ENCODE assay signal across 14 cellular contexts in genomic region chr11:78227906-78228305, GRCh38. TPM values are rescaled to one million over a fixed set of nuclear protein-coding genes. Genes with fewer than 3 reads are reported as not detected.
DNase-seq lines count a peak whose midpoint lies in the region; ATAC-seq and TF ChIP-seq lines count a peak whose summit lies in the region.
"Had no signal": no experiment of that assay in that cellular context is flagged by ENCODE, and none has a peak within 500 bp of the region (broad histone marks: within the 10 kb centered on the region; RNA-seq: fewer than 3 reads in every experiment).

No MANE protein-coding gene starts in this region.

- no peaks in the 10 kb centered on the region for H3K9me3 ChIP-seq in KOPT-K1 (ENCODE audit: insufficient read depth, low read length, poor library complexity, severe bottlenecking)
- no peaks in the 10 kb centered on the region for H3K9me3 ChIP-seq in CD8-positive, alpha-beta T cell (ENCODE audit: low read length)

- H3K4me1 Mint-ChIP-seq in T-helper 1 cell treated with Interleukin-12 subunit alpha and Interleukin-12 subunit beta and Interleukin-4 antibody, amounts not matched to agents 30 μg/mL and 1 μg/mL, for 36 hours (ENCODE audit: low read depth), result peaks cover 59% of the 10 kb centered on the region
- peaks cover 4% of the 10 kb centered on the region for H3K4me1 Mint-ChIP-seq in CD8-positive, alpha-beta T cell (ENCODE audit: low read depth)

- H3K27me3 Mint-ChIP-seq in T-helper 1 cell treated with Interleukin-12 subunit alpha and Interleukin-12 subunit beta and Interleukin-4 antibody, amounts not matched to agents 30 μg/mL and 1 μg/mL, for 36 hours (ENCODE audit: low read depth), result no peaks in the 10 kb centered on the region
- H3K27me3 Mint-ChIP-seq in CD8-positive, alpha-beta T cell (ENCODE audit: low read depth), result no peaks in the 10 kb centered on the region
- H3K27me3 Mint-ChIP-seq: CD4-positive, CD25-positive, alpha-beta regulatory T cell; IgD-negative memory B cell had no signal

- intact Hi-C loops in CD8-positive, alpha-beta T cell (cut with DNase I, micrococcal nuclease), result loop anchor here (1.0 to 5.0 kb wide), 3 partner anchors 204 to 337 kb away; no protein-coding TSS in a partner anchor

- no peaks in the 10 kb centered on the region for H3K4me1 ChIP-seq in CD8-positive, alpha-beta T cell (ENCODE audit: insufficient read depth, low read length)

- POLR2A ChIA-PET in CD8-positive, alpha-beta T cell (lab: Charles Lee), result no interaction called here

- DNase-seq in T-helper 1 cell (no peak), left lobe of liver (ENCODE audit: low spot score) (peak; percentile 28), NCI-H187 treated with DMSO at 0.1 percent for 48 hours (lab: John Stamatoyannopoulos, UW) (no peak)
- DNase-seq in CD8-positive, alpha-beta T cell, result no peak
- DNase-seq: activated CD4-positive, CD25-positive, alpha-beta regulatory T cell; activated CD8-positive, alpha-beta memory T cell treated with anti-CD3 and anti-CD28 coated beads, Interleukin-2, amount 50 U/mL, for 48 hours had no signal

- H3K27me3 ChIP-seq in CD8-positive, alpha-beta T cell (ENCODE audit: insufficient read depth, low read length), result no peaks in the 10 kb centered on the region

- peak overlapping the region; percentile 64 for H3K27ac ChIP-seq in KOPT-K1 (ENCODE audit: low read depth, low read length, poor library complexity, severe bottlenecking)
- no peak overlapping the region for H3K27ac ChIP-seq in CD8-positive, alpha-beta T cell (ENCODE audit: low read depth, low read length)
- H3K27ac ChIP-seq: PC-9, skin epidermis had no signal

- no peak for TF ChIP-seq CTCF in CD8-positive, alpha-beta T cell (IDR thresholded peaks at IDR 0.05)

- peak overlapping the region; percentile 58 for H3K4me3 Mint-ChIP-seq in T-helper 1 cell treated with Interleukin-12 subunit alpha and Interleukin-12 subunit beta and Interleukin-4 antibody, amounts not matched to agents 30 μg/mL and 1 μg/mL, for 36 hours
- no peak overlapping the region for H3K4me3 Mint-ChIP-seq in CD8-positive, alpha-beta T cell
- H3K4me3 Mint-ChIP-seq: CD4-positive, CD25-positive, alpha-beta regulatory T cell had no signal

- CTCF ChIA-PET in CD8-positive, alpha-beta T cell (lab: Charles Lee), result interaction anchor here (1.6 to 2.0 kb wide), 2 partner anchors 27 to 336 kb away, joined by 4 to 8 read pairs; no protein-coding TSS in a partner anchor

- ATAC-seq in GM21390 (IDR thresholded peaks at IDR 0.05; ENCODE audit: unreplicated experiment), result peak; percentile 67
- no peak for ATAC-seq in left lobe of liver
- no peak for ATAC-seq in HG03457 (IDR thresholded peaks at IDR 0.05; ENCODE audit: unreplicated experiment)
- no peak for ATAC-seq in CD8-positive, alpha-beta T cell

- H3K9me3 Mint-ChIP-seq in T-helper 1 cell treated with Interleukin-12 subunit alpha and Interleukin-12 subunit beta and Interleukin-4 antibody, amounts not matched to agents 30 μg/mL and 1 μg/mL, for 36 hours, result no peaks in the 10 kb centered on the region
- H3K9me3 Mint-ChIP-seq in CD8-positive, alpha-beta T cell, result no peaks in the 10 kb centered on the region
- H3K9me3 Mint-ChIP-seq: CD4-positive, CD25-positive, alpha-beta regulatory T cell; IgD-negative memory B cell had no signal

- peaks cover 100% of the 10 kb centered on the region for H3K36me3 ChIP-seq in KOPT-K1 (ENCODE audit: insufficient read depth, low read length)
- H3K36me3 ChIP-seq in CD8-positive, alpha-beta T cell (ENCODE audit: insufficient read depth, low read length), result no peaks in the 10 kb centered on the region

- no peak overlapping the region for H3K4me3 ChIP-seq in CD8-positive, alpha-beta T cell (ENCODE audit: low read depth, low read length)
- H3K4me3 ChIP-seq: PC-9, skin epidermis had no signal

- H3K36me3 Mint-ChIP-seq in T-helper 1 cell treated with Interleukin-12 subunit alpha and Interleukin-12 subunit beta and Interleukin-4 antibody, amounts not matched to agents 30 μg/mL and 1 μg/mL, for 36 hours (ENCODE audit: low read depth), result peaks cover 68% of the 10 kb centered on the region
- H3K36me3 Mint-ChIP-seq in CD8-positive, alpha-beta T cell, result peaks cover 5% of the 10 kb centered on the region

- H3K27ac Mint-ChIP-seq in T-helper 1 cell treated with Interleukin-12 subunit alpha and Interleukin-12 subunit beta and Interleukin-4 antibody, amounts not matched to agents 30 μg/mL and 1 μg/mL, for 36 hours, result peak overlapping the region; percentile 95
- H3K27ac Mint-ChIP-seq in CD8-positive, alpha-beta T cell, result no peak overlapping the region
- H3K27ac Mint-ChIP-seq: CD4-positive, CD25-positive, alpha-beta regulatory T cell had no signal

RNA-seq across cellular contexts. Expression of gene USP35, which starts 39.2 kb away (rescaled TPM):
- 7.8 TPM for total RNA-seq in left lobe of liver
- 10 to 100 TPM; 22.3 to 23.4 TPM for total RNA-seq in CD8-positive, alpha-beta T cell

RNA-seq across cellular contexts. Expression of gene KCTD21, which starts 39.5 kb away (rescaled TPM):
- 12.5 TPM for total RNA-seq in left lobe of liver
- 1 to 10 TPM; 3.0 to 3.4 TPM for total RNA-seq in CD8-positive, alpha-beta T cell
